ENCODE assay signal across 1 cellular context in genomic region chr13:34181256-34181655, GRCh38.
DNase-seq lines count a peak whose midpoint lies in the region; TF ChIP-seq lines count a peak whose summit lies in the region.
"Not testable (repeated sequence)": the region's sequence is repeated elsewhere in the genome, so short reads cannot be mapped to it uniquely, and the experiment has no call there.

No MANE protein-coding gene starts in this region.

- not testable (repeated sequence) for H3K27me3 Mint-ChIP-seq in glutamatergic neuron (ENCODE audit: unreplicated experiment)

- not testable (repeated sequence) for H3K4me3 Mint-ChIP-seq in glutamatergic neuron (ENCODE audit: unreplicated experiment)

- DNase-seq in glutamatergic neuron = not testable (repeated sequence)

- H3K9me3 Mint-ChIP-seq in glutamatergic neuron (ENCODE audit: unreplicated experiment) = not testable (repeated sequence)

- not testable (repeated sequence) for TF ChIP-seq CTCF in glutamatergic neuron (IDR thresholded peaks at IDR 0.05; ENCODE audit: partially characterized antibody, unreplicated experiment)

- H3K27ac Mint-ChIP-seq in glutamatergic neuron (ENCODE audit: unreplicated experiment) = peak overlapping the region; percentile 67

- H3K4me1 Mint-ChIP-seq in glutamatergic neuron (ENCODE audit: low read depth, unreplicated experiment) = peaks cover 32% of the 10 kb centered on the region

- not testable (repeated sequence) for H3K36me3 Mint-ChIP-seq in glutamatergic neuron (ENCODE audit: unreplicated experiment)
